Comparison of ENCODE assay signal across 19 cellular contexts in genomic region chr19:19559942-19560341, GRCh38. TPM values are rescaled to one million over a fixed set of nuclear protein-coding genes. Genes with fewer than 3 reads are reported as not detected.
DNase-seq lines count a peak whose midpoint lies in the region; ATAC-seq, FAIRE-seq and TF ChIP-seq lines count a peak whose summit lies in the region.
"Had no signal": no experiment of that assay in that cellular context is flagged by ENCODE, and none has a peak within 500 bp of the region (broad histone marks: within the 10 kb centered on the region; RNA-seq: fewer than 3 reads in every experiment).

No MANE protein-coding gene starts in this region.

- H3K4me3 ChIP-seq in mesendoderm (ENCODE audit: low read length) = no peak overlapping the region

- H3K27me3 Mint-ChIP-seq in activated CD4-positive, alpha-beta memory T cell treated with anti-CD3 and anti-CD28 coated beads, Interleukin-2, amount 10 ng/mL, durations not matched to agents 7 days and 5 days = no peaks in the 10 kb centered on the region
- no peaks in the 10 kb centered on the region for H3K27me3 Mint-ChIP-seq in activated CD4-positive, alpha-beta memory T cell treated with anti-CD3 and anti-CD28 coated beads for 36 hours
- no peaks in the 10 kb centered on the region for H3K27me3 Mint-ChIP-seq in CD4-positive, alpha-beta T cell
- no peaks in the 10 kb centered on the region for H3K27me3 Mint-ChIP-seq in T-helper 17 cell

- no peak overlapping the region for H3K18ac ChIP-seq in mesendoderm (ENCODE audit: low read length)

- TF ChIP-seq CTCF in CD4-positive, alpha-beta T cell (IDR thresholded peaks at IDR 0.05) = no peak

- H4K5ac ChIP-seq in mesendoderm (ENCODE audit: low read length) = no peak overlapping the region

- H2AK5ac ChIP-seq in mesendoderm (ENCODE audit: low read length) = no peak overlapping the region

- no peaks in the 10 kb centered on the region for H3K9me3 ChIP-seq in CD4-positive, alpha-beta T cell (ENCODE audit: control insufficient read depth, low read length)
- H3K9me3 ChIP-seq in T-helper 17 cell (ENCODE audit: control insufficient read depth, low read length, poor library complexity, severe bottlenecking) = no peaks in the 10 kb centered on the region
- H3K9me3 ChIP-seq: Caco-2 had no signal

- H3K23ac ChIP-seq in mesendoderm (ENCODE audit: low read length) = no peak overlapping the region

- no peak overlapping the region for H2BK5ac ChIP-seq in mesendoderm (ENCODE audit: low read length)

- H3K4me3 Mint-ChIP-seq in activated CD4-positive, alpha-beta memory T cell treated with anti-CD3 and anti-CD28 coated beads, Interleukin-2, amount 10 ng/mL, durations not matched to agents 7 days and 5 days = no peak overlapping the region
- no peak overlapping the region for H3K4me3 Mint-ChIP-seq in activated CD4-positive, alpha-beta memory T cell treated with anti-CD3 and anti-CD28 coated beads for 36 hours
- peak overlapping the region; percentile 37 for H3K4me3 Mint-ChIP-seq in CD4-positive, alpha-beta T cell
- no peak overlapping the region for H3K4me3 Mint-ChIP-seq in T-helper 17 cell
- H3K4me3 Mint-ChIP-seq: HFFc6 had no signal

- H3K4me1 Mint-ChIP-seq in activated CD4-positive, alpha-beta memory T cell treated with anti-CD3 and anti-CD28 coated beads, Interleukin-2, amount 10 ng/mL, durations not matched to agents 7 days and 5 days = peaks cover 20% of the 10 kb centered on the region
- peaks cover 12% of the 10 kb centered on the region for H3K4me1 Mint-ChIP-seq in activated CD4-positive, alpha-beta memory T cell treated with anti-CD3 and anti-CD28 coated beads for 36 hours (ENCODE audit: low read depth)
- H3K4me1 Mint-ChIP-seq in CD4-positive, alpha-beta T cell (ENCODE audit: low read depth) = peaks cover 33% of the 10 kb centered on the region
- H3K4me1 Mint-ChIP-seq in T-helper 17 cell = peaks cover 24% of the 10 kb centered on the region

- no peak for DNase-seq in activated CD4-positive, alpha-beta memory T cell treated with anti-CD3 and anti-CD28 coated beads, Interleukin-2, amount 10 ng/mL, durations not matched to agents 7 days and 5 days
- no peak for DNase-seq in activated CD4-positive, alpha-beta memory T cell treated with anti-CD3 and anti-CD28 coated beads for 36 hours
- DNase-seq in CD4-positive, alpha-beta T cell = peak in 2 of 10 experiments; percentile 13 to 17
- no peak for DNase-seq in T-helper 17 cell
- no peak for DNase-seq in mesendoderm
- DNase-seq in HTR-8/SVneo (ENCODE audit: insufficient read length, low spot score) = no peak
- no peak for DNase-seq in mesenteric fat pad (ENCODE audit: low spot score)
- DNase-seq: C1 segment of cervical spinal cord, Caco-2, EL, HFFc6, Karpas-422, MM.1S, NCI-H1105, NCI-H1694 treated with DMSO at 0.1 percent for 48 hours, NCI-H226, NCI-H524 treated with DMSO at 0.1 percent for 48 hours had no signal

- H3K79me1 ChIP-seq in mesendoderm (ENCODE audit: low read length) = no peaks in the 10 kb centered on the region

- no peak overlapping the region for H3K9ac ChIP-seq in mesendoderm (ENCODE audit: low read length)

- H3K27ac ChIP-seq in CD4-positive, alpha-beta T cell (ENCODE audit: low read depth, low read length) = no peak overlapping the region
- H3K27ac ChIP-seq in mesendoderm (ENCODE audit: low read depth, low read length) = no peak overlapping the region

- WGBS in mesendoderm (ENCODE audit: extremely low coverage, insufficient coverage, low lambda C conversion rate) = no CpG with 5 or more reads among the region's 5 CpGs

- no peaks in the 10 kb centered on the region for H3K27me3 ChIP-seq in CD4-positive, alpha-beta T cell (ENCODE audit: control insufficient read depth, insufficient read depth, low read length)
- no peaks in the 10 kb centered on the region for H3K27me3 ChIP-seq in mesendoderm (ENCODE audit: insufficient read depth, low read length, poor library complexity)

- no peak overlapping the region for H3K4me2 ChIP-seq in mesendoderm (ENCODE audit: low read length)

- no peaks in the 10 kb centered on the region for H3K9me3 Mint-ChIP-seq in activated CD4-positive, alpha-beta memory T cell treated with anti-CD3 and anti-CD28 coated beads, Interleukin-2, amount 10 ng/mL, durations not matched to agents 7 days and 5 days
- H3K9me3 Mint-ChIP-seq in activated CD4-positive, alpha-beta memory T cell treated with anti-CD3 and anti-CD28 coated beads for 36 hours = no peaks in the 10 kb centered on the region
- H3K9me3 Mint-ChIP-seq in CD4-positive, alpha-beta T cell = no peaks in the 10 kb centered on the region
- H3K9me3 Mint-ChIP-seq: HFFc6 had no signal

- no peak for FAIRE-seq in HTR-8/SVneo (lab: Jason Lieb, UNC)
- FAIRE-seq: A204.1, H54 had no signal

- CTCF ChIA-PET in activated CD4-positive, alpha-beta memory T cell treated with anti-CD3 and anti-CD28 coated beads, Interleukin-2, amount 10 ng/mL, durations not matched to agents 7 days and 5 days (lab: Charles Lee) = interaction anchor here (0.7 to 1.4 kb wide), 3 partner anchors 9 to 102 kb away, joined by 3 read pairs; no protein-coding TSS in a partner anchor
- CTCF ChIA-PET in activated CD4-positive, alpha-beta memory T cell treated with anti-CD3 and anti-CD28 coated beads for 36 hours (lab: Charles Lee) = interaction anchor here (1.5 to 1.8 kb wide), 2 partner anchors 27 to 28 kb away, joined by 5 to 8 read pairs; no protein-coding TSS in a partner anchor
- CTCF ChIA-PET in CD4-positive, alpha-beta T cell (lab: Charles Lee) = interaction anchor here (1.7 to 2.5 kb wide), 2 partner anchors 28 to 84 kb away, joined by 5 to 7 read pairs; partner anchors contain the start of gene GMIP

- H3K36me3 Mint-ChIP-seq in activated CD4-positive, alpha-beta memory T cell treated with anti-CD3 and anti-CD28 coated beads, Interleukin-2, amount 10 ng/mL, durations not matched to agents 7 days and 5 days (ENCODE audit: low read depth) = peaks cover 50% of the 10 kb centered on the region
- peaks cover 35% of the 10 kb centered on the region for H3K36me3 Mint-ChIP-seq in activated CD4-positive, alpha-beta memory T cell treated with anti-CD3 and anti-CD28 coated beads for 36 hours
- peaks cover 34% of the 10 kb centered on the region for H3K36me3 Mint-ChIP-seq in CD4-positive, alpha-beta T cell (ENCODE audit: low read depth)
- H3K36me3 Mint-ChIP-seq in T-helper 17 cell (ENCODE audit: low read depth) = peaks cover 4% of the 10 kb centered on the region

- peak overlapping the region; percentile 69 for H3K27ac Mint-ChIP-seq in activated CD4-positive, alpha-beta memory T cell treated with anti-CD3 and anti-CD28 coated beads, Interleukin-2, amount 10 ng/mL, durations not matched to agents 7 days and 5 days
- no peak overlapping the region for H3K27ac Mint-ChIP-seq in activated CD4-positive, alpha-beta memory T cell treated with anti-CD3 and anti-CD28 coated beads for 36 hours
- H3K27ac Mint-ChIP-seq in CD4-positive, alpha-beta T cell = peak overlapping the region; percentile 87
- peak overlapping the region; percentile 49 for H3K27ac Mint-ChIP-seq in T-helper 17 cell
- H3K27ac Mint-ChIP-seq: HFFc6 had no signal

- ATAC-seq in CD4-positive, alpha-beta T cell (ENCODE audit: poor library complexity) = peak; percentile 74
- peak; percentile 19 for ATAC-seq in T-helper 17 cell

- no peaks in the 10 kb centered on the region for H3K36me3 ChIP-seq in mesendoderm (ENCODE audit: control insufficient read depth, insufficient read depth, low read length)

- no peak overlapping the region for H2BK15ac ChIP-seq in mesendoderm (replicated peaks; ENCODE audit: low read depth)

- no peak overlapping the region for H2BK120ac ChIP-seq in mesendoderm (ENCODE audit: low read depth, low read length)

- intact Hi-C loops in activated CD4-positive, alpha-beta memory T cell treated with anti-CD3 and anti-CD28 coated beads for 36 hours (cut with micrococcal nuclease) = no loop called here
- intact Hi-C loops in CD4-positive, alpha-beta T cell (cut with DNase I, micrococcal nuclease) = loop anchor here (5.0 kb wide), 2 partner anchors 37 to 42 kb away; no protein-coding TSS in a partner anchor

- H4K8ac ChIP-seq in mesendoderm (ENCODE audit: low read depth, low read length) = no peak overlapping the region

- H3K56ac ChIP-seq in mesendoderm (ENCODE audit: low read length) = peak overlapping the region; percentile 42

- POLR2A ChIA-PET in activated CD4-positive, alpha-beta memory T cell treated with anti-CD3 and anti-CD28 coated beads, Interleukin-2, amount 10 ng/mL, durations not matched to agents 7 days and 5 days (lab: Charles Lee) = interaction anchor here (0.9 to 2.3 kb wide), 4 partner anchors 9 to 44 kb away, joined by 3 to 7 read pairs (median 4); partner anchors contain the start of gene NDUFA13
- POLR2A ChIA-PET in activated CD4-positive, alpha-beta memory T cell treated with anti-CD3 and anti-CD28 coated beads for 36 hours (lab: Charles Lee) = no interaction called here
- POLR2A ChIA-PET in CD4-positive, alpha-beta T cell (lab: Charles Lee) = interaction anchor here (1.1 to 2.0 kb wide), 5 partner anchors 28 to 108 kb away, joined by 3 to 10 read pairs (median 5); partner anchors contain the start of gene ZNF101

- no peaks in the 10 kb centered on the region for H3K79me2 ChIP-seq in mesendoderm (ENCODE audit: control insufficient read depth, insufficient read depth, low read length)

- no peak overlapping the region for H3K4ac ChIP-seq in mesendoderm (ENCODE audit: low read depth, low read length)

- no peaks in the 10 kb centered on the region for H3K4me1 ChIP-seq in mesendoderm (ENCODE audit: control insufficient read depth, low read depth, low read length)
- H3K4me1 ChIP-seq: Caco-2 had no signal

RNA-seq across cellular contexts. Expression of gene CILP2, which starts 21.9 kb away (rescaled TPM):
- total RNA-seq in activated CD4-positive, alpha-beta memory T cell treated with anti-CD3 and anti-CD28 coated beads, Interleukin-2, amount 10 ng/mL, durations not matched to agents 7 days and 5 days = under 1 TPM in 1 of 2 experiments, not detected in 1; 0.08 TPM
- total RNA-seq in activated CD4-positive, alpha-beta memory T cell treated with anti-CD3 and anti-CD28 coated beads for 36 hours = under 1 TPM; 0.44 to 0.50 TPM
- 1 to 10 TPM; 1.1 to 1.7 TPM for total RNA-seq in CD4-positive, alpha-beta T cell
- total RNA-seq in T-helper 17 cell = under 1 TPM; 0.73 to 0.99 TPM
- polyA plus RNA-seq in mesendoderm (2013, experiment 1 of 2) = 1.5 TPM
- 1.6 TPM for polyA plus RNA-seq in mesendoderm (2013, experiment 2 of 2)
- 2.2 TPM for total RNA-seq in mesenteric fat pad

RNA-seq across cellular contexts. Expression of gene YJEFN3, which starts 31.2 kb away (rescaled TPM):
- total RNA-seq in activated CD4-positive, alpha-beta memory T cell treated with anti-CD3 and anti-CD28 coated beads, Interleukin-2, amount 10 ng/mL, durations not matched to agents 7 days and 5 days = 1 to 10 TPM; 8.2 to 8.7 TPM
- 1 to 10 TPM; 6.9 to 8.2 TPM for total RNA-seq in activated CD4-positive, alpha-beta memory T cell treated with anti-CD3 and anti-CD28 coated beads for 36 hours
- 1 to 10 TPM; 3.7 to 4.4 TPM for total RNA-seq in CD4-positive, alpha-beta T cell
- total RNA-seq in T-helper 17 cell (1 to 10 TPM; 3.0 to 6.1 TPM), mesenteric fat pad (3.1 TPM)
- polyA plus RNA-seq in mesendoderm (2013, experiment 1 of 2) = 2.9 TPM
- polyA plus RNA-seq in mesendoderm (2013, experiment 2 of 2) = 2.8 TPM

RNA-seq across cellular contexts. Expression of gene NDUFA13, which starts 43.9 kb away (rescaled TPM):
- 100 to 1,000 TPM; 371 to 388 TPM for total RNA-seq in activated CD4-positive, alpha-beta memory T cell treated with anti-CD3 and anti-CD28 coated beads, Interleukin-2, amount 10 ng/mL, durations not matched to agents 7 days and 5 days
- total RNA-seq in activated CD4-positive, alpha-beta memory T cell treated with anti-CD3 and anti-CD28 coated beads for 36 hours = 100 to 1,000 TPM; 365 to 374 TPM
- 100 to 1,000 TPM; 145 to 156 TPM for total RNA-seq in CD4-positive, alpha-beta T cell
- total RNA-seq in T-helper 17 cell (100 to 1,000 TPM; 175 to 195 TPM), mesenteric fat pad (295 TPM)
- polyA plus RNA-seq in mesendoderm (2013, experiment 1 of 2) = 203 TPM
- 202 TPM for polyA plus RNA-seq in mesendoderm (2013, experiment 2 of 2)

RNA-seq across cellular contexts. Expression of gene TSSK6, which starts 44.6 kb away (rescaled TPM):
- 1 to 10 TPM; 5.3 to 5.7 TPM for total RNA-seq in activated CD4-positive, alpha-beta memory T cell treated with anti-CD3 and anti-CD28 coated beads, Interleukin-2, amount 10 ng/mL, durations not matched to agents 7 days and 5 days
- total RNA-seq in activated CD4-positive, alpha-beta memory T cell treated with anti-CD3 and anti-CD28 coated beads for 36 hours = 1 to 10 TPM; 3.1 to 4.7 TPM
- total RNA-seq in CD4-positive, alpha-beta T cell = 1 to 10 TPM; 3.4 to 5.5 TPM
- total RNA-seq in T-helper 17 cell (1 to 10 TPM; 3.8 to 3.9 TPM), mesenteric fat pad (0.74 TPM)
- 0.77 TPM for polyA plus RNA-seq in mesendoderm (2013, experiment 1 of 2)
- 0.67 TPM for polyA plus RNA-seq in mesendoderm (2013, experiment 2 of 2)

RNA-seq across cellular contexts. Expression of gene PBX4, which starts 58.5 kb away (rescaled TPM):
- 10 to 100 TPM; 49.0 to 55.6 TPM for total RNA-seq in activated CD4-positive, alpha-beta memory T cell treated with anti-CD3 and anti-CD28 coated beads, Interleukin-2, amount 10 ng/mL, durations not matched to agents 7 days and 5 days
- total RNA-seq in activated CD4-positive, alpha-beta memory T cell treated with anti-CD3 and anti-CD28 coated beads for 36 hours = 10 to 100 TPM; 44.9 to 45.7 TPM
- total RNA-seq in CD4-positive, alpha-beta T cell = 10 to 100 TPM; 50.1 to 51.8 TPM
- 10 to 100 TPM; 49.7 to 58.4 TPM for total RNA-seq in T-helper 17 cell
- polyA plus RNA-seq in mesendoderm (2013, experiment 1 of 2) = 1.0 TPM
- polyA plus RNA-seq in mesendoderm (2013, experiment 2 of 2) = 1.2 TPM
- total RNA-seq in mesenteric fat pad = 2.0 TPM
